In genomic region chr5:143592648-143593047, GRCh38 we compare ENCODE assay signal across 10 cellular contexts.
DNase-seq lines count a peak whose midpoint lies in the region; ATAC-seq and TF ChIP-seq lines count a peak whose summit lies in the region.
"Had no signal": no experiment of that assay in that cellular context is flagged by ENCODE, and none has a peak within 500 bp of the region (broad histone marks: within the 10 kb centered on the region; RNA-seq: fewer than 3 reads in every experiment).

No MANE protein-coding gene starts in this region.

- TF ChIP-seq CTCF in OCI-LY1 (IDR thresholded peaks at IDR 0.05; ENCODE audit: low read length), result no peak

- H3K79me2 ChIP-seq in OCI-LY1 (ENCODE audit: insufficient read depth, low read length) (no peaks in the 10 kb centered on the region), trophoblast cell (ENCODE audit: control insufficient read depth, insufficient read depth, low read length, poor library complexity) (no peaks in the 10 kb centered on the region)

- no peak overlapping the region for H3K4ac ChIP-seq in trophoblast cell (ENCODE audit: low read depth, low read length)

- no peak overlapping the region for H3K4me3 Mint-ChIP-seq in activated naive CD4-positive, alpha-beta T cell treated with anti-CD3 and anti-CD28 coated beads, Interleukin-2, amount 10 ng/mL, durations not matched to agents 7 days and 5 days
- H3K4me3 Mint-ChIP-seq: CD8-positive, alpha-beta T cell had no signal

- H3K4me2 ChIP-seq in OCI-LY1 (ENCODE audit: low read length) (peak overlapping the region; percentile 56), trophoblast cell (ENCODE audit: low read length) (no peak overlapping the region)

- H3K9ac ChIP-seq in OCI-LY1 (ENCODE audit: low read length) (peak overlapping the region; percentile 50), trophoblast cell (ENCODE audit: low read length) (no peak overlapping the region)

- H3K27me3 Mint-ChIP-seq in activated naive CD4-positive, alpha-beta T cell treated with anti-CD3 and anti-CD28 coated beads, Interleukin-2, amount 10 ng/mL, durations not matched to agents 7 days and 5 days, result no peaks in the 10 kb centered on the region

- H2BK5ac ChIP-seq in trophoblast cell (ENCODE audit: low read depth, low read length, poor library complexity), result no peak overlapping the region

- no peak overlapping the region for H2AFZ ChIP-seq in OCI-LY1 (ENCODE audit: low read length)
- no peak overlapping the region for H2AFZ ChIP-seq in trophoblast cell (ENCODE audit: insufficient read depth, low read length, poor library complexity)

- CTCF ChIA-PET in activated naive CD4-positive, alpha-beta T cell treated with anti-CD3 and anti-CD28 coated beads, Interleukin-2, amount 10 ng/mL, durations not matched to agents 7 days and 5 days (lab: Charles Lee), result no interaction called here

- H3K36me3 ChIP-seq in OCI-LY1 (ENCODE audit: insufficient read depth, low read length) (no peaks in the 10 kb centered on the region), trophoblast cell (ENCODE audit: control insufficient read depth in 1 of 2, insufficient read depth in 2 of 2, low read length in 2 of 2) (no peaks in the 10 kb centered on the region)

- no peak overlapping the region for H3K27ac Mint-ChIP-seq in activated naive CD4-positive, alpha-beta T cell treated with anti-CD3 and anti-CD28 coated beads, Interleukin-2, amount 10 ng/mL, durations not matched to agents 7 days and 5 days
- H3K27ac Mint-ChIP-seq: CD8-positive, alpha-beta T cell had no signal

- no peak overlapping the region for H4K91ac ChIP-seq in trophoblast cell (ENCODE audit: low read depth, low read length)

- H3K27me3 ChIP-seq in OCI-LY1 (ENCODE audit: insufficient read depth, low read length), result no peaks in the 10 kb centered on the region
- H3K27me3 ChIP-seq in trophoblast cell (ENCODE audit: insufficient read depth, low read length), result no peaks in the 10 kb centered on the region

- no peak overlapping the region for H3K14ac ChIP-seq in trophoblast cell (ENCODE audit: low read length)

- no CpG with 5 or more reads among the region's 4 CpGs for WGBS in trophoblast cell (ENCODE audit: extremely low coverage, insufficient coverage, insufficient read length)

- H2BK120ac ChIP-seq in trophoblast cell (ENCODE audit: insufficient read depth, low read length, poor library complexity), result peak overlapping the region; percentile 2

- no peak overlapping the region for H4K8ac ChIP-seq in trophoblast cell (ENCODE audit: low read depth, low read length)

- H3K9me3 ChIP-seq in OCI-LY1 (ENCODE audit: low read length), result no peaks in the 10 kb centered on the region
- H3K9me3 ChIP-seq in trophoblast cell (ENCODE audit: insufficient read depth, low read depth, low read length), result no peaks in the 10 kb centered on the region

- H3K4me1 ChIP-seq in OCI-LY1 (ENCODE audit: insufficient read depth, low read length, severe bottlenecking), result peaks cover 67% of the 10 kb centered on the region
- H3K4me1 ChIP-seq in trophoblast cell (ENCODE audit: control insufficient read depth in 1 of 2, insufficient read depth in 2 of 2, low read length in 2 of 2), result peaks cover 5 to 6% of the 10 kb centered on the region in 2 experiments

- H3K18ac ChIP-seq in trophoblast cell (ENCODE audit: low read length), result no peak overlapping the region

- ATAC-seq in HG02840 (IDR thresholded peaks at IDR 0.05; ENCODE audit: low FRiP score, unreplicated experiment) (peak; percentile 70), left lobe of liver (no peak)
- ATAC-seq: CD8-positive, alpha-beta T cell had no signal

- no peaks in the 10 kb centered on the region for H3F3A ChIP-seq in OCI-LY1 (ENCODE audit: insufficient read depth, low read length)

- peak overlapping the region; percentile 87 for H2BK12ac ChIP-seq in trophoblast cell (ENCODE audit: low read length)

- peak overlapping the region; percentile 15 for H2AK5ac ChIP-seq in trophoblast cell (ENCODE audit: low read length)

- peak overlapping the region; percentile 90 for H3K27ac ChIP-seq in OCI-LY1 (ENCODE audit: low read depth, low read length, poor library complexity, severe bottlenecking)
- no peak overlapping the region for H3K27ac ChIP-seq in trophoblast cell (ENCODE audit: low read depth, low read length)
- H3K27ac ChIP-seq: VCaP had no signal

- H3K79me1 ChIP-seq in trophoblast cell (ENCODE audit: low read length), result peaks cover 4% of the 10 kb centered on the region

- peak overlapping the region; percentile 22 for H3K4me3 ChIP-seq in OCI-LY1 (ENCODE audit: low read depth, low read length, poor library complexity, severe bottlenecking)
- no peak overlapping the region for H3K4me3 ChIP-seq in trophoblast cell (ENCODE audit: low read depth, low read length)

- no peaks in the 10 kb centered on the region for H4K20me1 ChIP-seq in OCI-LY1 (ENCODE audit: insufficient read depth, low read length)

- peaks cover 16% of the 10 kb centered on the region for H3K4me1 Mint-ChIP-seq in activated naive CD4-positive, alpha-beta T cell treated with anti-CD3 and anti-CD28 coated beads, Interleukin-2, amount 10 ng/mL, durations not matched to agents 7 days and 5 days

- no peak overlapping the region for H4K12ac ChIP-seq in trophoblast cell (ENCODE audit: low read depth, low read length)

- peak; percentile 25 for DNase-seq in activated naive CD4-positive, alpha-beta T cell treated with anti-CD3 and anti-CD28 coated beads, Interleukin-2, amount 10 ng/mL, durations not matched to agents 7 days and 5 days
- no peak for DNase-seq in activated naive CD4-positive, alpha-beta T cell treated with Interleukin-2 at 50 U/mL for 16 hours
- DNase-seq in trophoblast cell (no peak), occipital lobe (lab: John Stamatoyannopoulos, UW) (no peak), left lobe of liver (ENCODE audit: low spot score) (no peak), SKM-1 (lab: John Stamatoyannopoulos, UW; ENCODE audit: unreplicated experiment) (no peak)

- no peaks in the 10 kb centered on the region for H3K36me3 Mint-ChIP-seq in activated naive CD4-positive, alpha-beta T cell treated with anti-CD3 and anti-CD28 coated beads, Interleukin-2, amount 10 ng/mL, durations not matched to agents 7 days and 5 days
- H3K36me3 Mint-ChIP-seq: CD8-positive, alpha-beta T cell had no signal

- no peaks in the 10 kb centered on the region for H3K9me2 ChIP-seq in OCI-LY1 (ENCODE audit: low read depth, low read length)

- H3K23ac ChIP-seq in trophoblast cell (ENCODE audit: low read length), result no peak overlapping the region

- H3K9me3 Mint-ChIP-seq in activated naive CD4-positive, alpha-beta T cell treated with anti-CD3 and anti-CD28 coated beads, Interleukin-2, amount 10 ng/mL, durations not matched to agents 7 days and 5 days, result peaks cover 2% of the 10 kb centered on the region
- H3K9me3 Mint-ChIP-seq: CD8-positive, alpha-beta T cell had no signal
